ENCODE assay signal across 9 cellular contexts in genomic region chr1:180343931-180344406, GRCh38.
A peak's percentile ranks its signal among the peaks of the same experiment; 100 is the strongest.
DNase-seq lines count a peak whose midpoint lies in the region; ATAC-seq and TF ChIP-seq lines count a peak whose summit lies in the region.
"Had no signal": no experiment of that assay in that cellular context is flagged by ENCODE, and none has a peak within 500 bp of the region (broad histone marks: within the 10 kb centered on the region; RNA-seq: fewer than 3 reads in every experiment).

No MANE protein-coding gene starts in this region.

- no peaks in the 10 kb centered on the region for H3K27me3 ChIP-seq in HL-60 (ENCODE audit: insufficient read depth, poor library complexity, severe bottlenecking)
- H3K27me3 ChIP-seq: ovary had no signal

- H3K4me3 ChIP-seq in HL-60 (replicated peaks; ENCODE audit: insufficient read depth, low read length) = no peak overlapping the region
- H3K4me3 ChIP-seq in fibroblast of the aortic adventitia (ENCODE audit: low read depth, low read length) = no peak overlapping the region
- H3K4me3 ChIP-seq: ovary had no signal

- CTCF ChIA-PET in RWPE1 (lab: Yijun Ruan, JAX) = interaction anchor here (0.5 to 1.0 kb wide), 5 partner anchors 44 to 927 kb away, joined by 3 to 9 read pairs (median 4); no protein-coding TSS in a partner anchor

- intact Hi-C loops in sciatic nerve (cut with DNase I) = no loop called here

- POLR2A ChIA-PET in RWPE1 (lab: Yijun Ruan, JAX; ENCODE audit: low non-redundant PET) = no interaction called here

- DNase-seq in HL-60 (ENCODE audit: low read depth in 1 of 2, low spot score in 1 of 2) (peak; percentile 22 to 76), NCI-H69 (lab: John Stamatoyannopoulos, UW) (peak; percentile 97), fibroblast of the aortic adventitia (ENCODE audit: low read depth) (peak; percentile 42), hippocampal formation (lab: John Stamatoyannopoulos, UW) (no peak), retina (no peak), RWPE1 (ENCODE audit: low spot score) (no peak), sciatic nerve (ENCODE audit: low spot score) (no peak)

- H3K27ac ChIP-seq in HL-60 (replicated peaks) (no peak overlapping the region), RWPE1 (no peak overlapping the region)
- H3K27ac ChIP-seq: ovary had no signal

- ATAC-seq in GM18517 (IDR thresholded peaks at IDR 0.05; ENCODE audit: unreplicated experiment) = peak; percentile 71
- no peak for ATAC-seq in sciatic nerve

- TF ChIP-seq CTCF in HL-60 (IDR thresholded peaks at IDR 0.05; ENCODE audit: insufficient read depth, low read length) (no peak), fibroblast of the aortic adventitia (IDR thresholded peaks at IDR 0.05; ENCODE audit: insufficient read depth, low read length) (no peak), RWPE1 (conservative IDR thresholded peaks at IDR 0.05; ENCODE audit: low read depth) (no peak)

Comparison
In these comparisons a context has a peak if more than half of its experiments do, and no peak if none do; other contexts are left out.
1. DNase-seq: peak in HL-60 (2 of 2), NCI-H69 (single experiment) and fibroblast of the aortic adventitia (single experiment); none in hippocampal formation (0 of 2), retina (single experiment), RWPE1 (single experiment) and sciatic nerve (single experiment).